Comparison of ENCODE assay signal across 1 cellular context in genomic region chr9:94259077-94259847, GRCh38.
TF ChIP-seq lines count a peak whose summit lies in the region.

Gene ZNF169, plus strand, starts transcription at chr9:94259298. Its CDS starts 19,515 bp downstream, at chr9:94278813.

TF ChIP-seq in HepG2, 621 proteins besides CTCF, POLR2A, EP300 and RAD21 (continued from another document and continues in another):
- peak; percentile 80 for TF ChIP-seq PRDM10 (CRISPR knock-in tag; IDR thresholded peaks at IDR 0.05; ENCODE audit: low read depth)
- TF ChIP-seq KLF6 (CRISPR knock-in tag; IDR thresholded peaks at IDR 0.05), result 0 out of 2 replicates have a peak, but pooled peaks have one; percentile 19
- TF ChIP-seq NCOA1 (CRISPR knock-in tag; IDR thresholded peaks at IDR 0.05), result peak; percentile 39; the same call in 1 of the 2 replicates
- TF ChIP-seq ZNF646 (CRISPR knock-in tag; IDR thresholded peaks at IDR 0.05), result no peak
- no peak for TF ChIP-seq PRDM4 (CRISPR knock-in tag; IDR thresholded peaks at IDR 0.05; ENCODE audit: borderline replicate concordance)
- TF ChIP-seq ZSCAN12 (CRISPR knock-in tag; IDR thresholded peaks at IDR 0.05), result no peak
- peak; percentile 11; the same call in 1 of the 2 replicates for TF ChIP-seq GATAD2A (CRISPR knock-in tag; IDR thresholded peaks at IDR 0.05)
- no peak for TF ChIP-seq ZNF674 (CRISPR knock-in tag; IDR thresholded peaks at IDR 0.05; ENCODE audit: low read depth)
- no peak for TF ChIP-seq TRAFD1 (CRISPR knock-in tag; IDR thresholded peaks at IDR 0.05; ENCODE audit: borderline replicate concordance)
- no peak; the same call in 1 of the 2 replicates for TF ChIP-seq LBX2 (CRISPR knock-in tag; IDR thresholded peaks at IDR 0.05; ENCODE audit: borderline replicate concordance)
- TF ChIP-seq XRCC5 (optimal IDR thresholded peaks at IDR 0.05; ENCODE audit: low read length), result peak; percentile 49
- no peak for TF ChIP-seq ISX (CRISPR knock-in tag; conservative IDR thresholded peaks at IDR 0.05)
- TF ChIP-seq MIER3 (CRISPR knock-in tag; IDR thresholded peaks at IDR 0.05; ENCODE audit: borderline replicate concordance), result peak; percentile 93
- TF ChIP-seq NR2F6 (IDR thresholded peaks at IDR 0.05), result no peak
- 0 out of 2 replicates have a peak, but pooled peaks have one; percentile 14 for TF ChIP-seq NR2F6 (CRISPR knock-in tag; IDR thresholded peaks at IDR 0.05)
- peak; percentile 26; the same call in 1 of the 2 replicates for TF ChIP-seq FOXA3 (CRISPR knock-in tag; IDR thresholded peaks at IDR 0.05)
- no peak for TF ChIP-seq PLRG1 (conservative IDR thresholded peaks at IDR 0.05)
- no peak for TF ChIP-seq GLI4 (CRISPR knock-in tag; IDR thresholded peaks at IDR 0.05; ENCODE audit: borderline replicate concordance)
- TF ChIP-seq ZBTB33 (CRISPR knock-in tag; IDR thresholded peaks at IDR 0.05), result peak; percentile 43; the same call in 1 of the 2 replicates
- peak; percentile 97 for TF ChIP-seq CREM (IDR thresholded peaks at IDR 0.05)
- no peak for TF ChIP-seq CREM (CRISPR knock-in tag; IDR thresholded peaks at IDR 0.05)
- no peak for TF ChIP-seq SP1 (IDR thresholded peaks at IDR 0.05)
- TF ChIP-seq SP1 (CRISPR knock-in tag; IDR thresholded peaks at IDR 0.05), result peak; percentile 87
- TF ChIP-seq SOX5 (CRISPR knock-in tag; IDR thresholded peaks at IDR 0.05; ENCODE audit: borderline replicate concordance), result no peak
- no peak for TF ChIP-seq NFE2L1 (CRISPR knock-in tag; IDR thresholded peaks at IDR 0.05; ENCODE audit: borderline replicate concordance)
- no peak for TF ChIP-seq PRDM15 (CRISPR knock-in tag; IDR thresholded peaks at IDR 0.05)
- TF ChIP-seq ZNF563 (CRISPR knock-in tag; IDR thresholded peaks at IDR 0.05), result no peak
- no peak for TF ChIP-seq ATF5 (CRISPR knock-in tag; IDR thresholded peaks at IDR 0.05; ENCODE audit: low read depth)
- TF ChIP-seq SUZ12 (IDR thresholded peaks at IDR 0.05; ENCODE audit: low read depth, low read length), result peak; percentile 87
- 0 out of 2 replicates have a peak, but pooled peaks have one; percentile 38 for TF ChIP-seq ZNF782 (CRISPR knock-in tag; IDR thresholded peaks at IDR 0.05; ENCODE audit: borderline replicate concordance)
- no peak for TF ChIP-seq ZNF766 (CRISPR knock-in tag; IDR thresholded peaks at IDR 0.05; ENCODE audit: borderline replicate concordance)
- TF ChIP-seq MTA1 (CRISPR knock-in tag; IDR thresholded peaks at IDR 0.05; ENCODE audit: borderline replicate concordance), result peak; percentile 88; the same call in 1 of the 2 replicates
- TF ChIP-seq ZNF839 (CRISPR knock-in tag; IDR thresholded peaks at IDR 0.05; ENCODE audit: borderline replicate concordance), result no peak
- peak; percentile 71; the same call in 1 of the 2 replicates for TF ChIP-seq HINFP (CRISPR knock-in tag; IDR thresholded peaks at IDR 0.05; ENCODE audit: low read depth)
